8 cellular contexts compared by ENCODE assay signal in genomic region chr1:244652699-244653438, GRCh38.
A peak's percentile ranks its signal among the peaks of the same experiment; 100 is the strongest.
DNase-seq lines count a peak whose midpoint lies in the region; ATAC-seq and FAIRE-seq lines count a peak whose summit lies in the region.

TSS of gene DESI2 (plus strand) at chr1:244653126. CDS start at chr1:244653314, 188 bp downstream.

- H3K27ac Mint-ChIP-seq in central memory CD8-positive, alpha-beta T cell (ENCODE audit: low read depth): no peak within 1 kb of the TSS

- peak; percentile 74 for FAIRE-seq in islet of Langerhans (lab: Jason Lieb, UNC)

- peaks cover 2% of the 10 kb centered on the region for H3K36me3 Mint-ChIP-seq in central memory CD8-positive, alpha-beta T cell (ENCODE audit: insufficient read depth)

- no peaks in the 10 kb centered on the region for H3K27me3 Mint-ChIP-seq in central memory CD8-positive, alpha-beta T cell

- peak; percentile 94 for ATAC-seq in GM19035 (IDR thresholded peaks at IDR 0.05; ENCODE audit: unreplicated experiment)
- peak; percentile 96 for ATAC-seq in HG03354 (IDR thresholded peaks at IDR 0.05; ENCODE audit: poor library complexity, severe bottlenecking, unreplicated experiment)
- ATAC-seq in central memory CD8-positive, alpha-beta T cell (replicated peaks; ENCODE audit: extremely low read depth, poor library complexity, severe bottlenecking): peak; percentile 94

- peak; percentile 97 to 98 for DNase-seq in AML-193 (lab: John Stamatoyannopoulos, UW)
- peak; percentile 98 to 99 for DNase-seq in NCI-H446 (lab: John Stamatoyannopoulos, UW)
- peak; percentile 97 for DNase-seq in activated CD4-positive, CD25-positive, alpha-beta regulatory T cell treated with anti-CD3 and anti-CD28 coated beads, Interleukin-2, amount 50 U/mL, for 16 hours (ENCODE audit: low read depth, low spot score)
- peak; percentile 90 to 97 for DNase-seq in central memory CD8-positive, alpha-beta T cell (ENCODE audit: low spot score in 2 of 2)
- peak; percentile 93 for DNase-seq in stimulated activated CD4-positive, alpha-beta T cell treated with anti-CD3 and anti-CD28 coated beads, Interleukin-12 subunit alpha, Interleukin-12 subunit beta, amount 100 ng/mL, for 4 hours

- no peaks in the 10 kb centered on the region for H3K9me3 Mint-ChIP-seq in central memory CD8-positive, alpha-beta T cell

- no peak within 1 kb of the TSS for H3K4me3 Mint-ChIP-seq in central memory CD8-positive, alpha-beta T cell

- peaks cover 20% of the 10 kb centered on the region for H3K4me1 Mint-ChIP-seq in central memory CD8-positive, alpha-beta T cell

Comparison
In these comparisons a context has a peak if more than half of its experiments do, and no peak if none do; other contexts are left out.
1. Peak in every context shown above with its lines: DNase-seq and ATAC-seq.